Comparison of ENCODE assay signal across 8 cellular contexts in the genomic region with DNA sequence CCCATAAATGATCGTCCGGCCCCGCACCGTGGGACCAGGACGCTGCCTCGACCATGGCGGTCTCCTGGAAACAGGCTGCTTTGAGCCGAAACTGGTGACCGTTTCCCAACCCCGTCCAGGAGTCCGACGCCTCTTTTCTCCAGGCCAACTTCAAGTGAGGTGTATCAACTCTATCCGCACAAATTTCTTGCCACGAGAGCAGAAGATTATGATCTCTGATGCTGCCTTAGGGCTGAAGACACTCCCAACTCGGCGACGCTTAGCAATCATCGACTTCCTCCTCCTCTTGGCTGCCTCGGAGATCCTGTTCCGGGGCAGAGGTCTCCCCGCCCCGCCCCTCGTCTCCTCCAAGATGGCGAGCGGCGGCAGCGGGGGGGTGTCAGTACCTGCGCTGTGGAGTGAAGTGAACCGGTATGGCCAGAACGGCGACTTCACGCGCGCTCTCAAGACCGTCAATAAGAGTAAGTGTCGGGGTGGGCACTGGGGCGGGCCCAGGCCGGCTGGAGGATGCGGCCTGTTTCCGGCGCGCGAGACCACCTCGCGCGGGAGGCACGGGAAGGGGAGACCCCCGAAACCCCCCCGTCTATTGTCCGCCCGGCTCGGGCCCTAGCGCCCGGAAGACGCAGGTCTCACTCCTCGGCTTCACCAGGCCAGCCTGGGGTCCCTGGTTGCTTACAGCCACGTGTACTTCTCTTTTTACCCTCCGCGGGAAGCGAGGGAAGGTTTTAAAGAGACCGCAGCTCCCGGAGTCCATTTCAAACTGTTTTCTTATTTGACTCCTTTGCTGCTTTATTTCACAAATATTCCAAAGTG. TPM values are rescaled to one million over a fixed set of nuclear protein-coding genes. Genes with fewer than 3 reads are reported as not detected.
A peak's percentile ranks its signal among the peaks of the same experiment; 100 is the strongest.
DNase-seq lines count a peak whose midpoint lies in the region; ATAC-seq and TF ChIP-seq lines count a peak whose summit lies in the region.

A gene with protein sequence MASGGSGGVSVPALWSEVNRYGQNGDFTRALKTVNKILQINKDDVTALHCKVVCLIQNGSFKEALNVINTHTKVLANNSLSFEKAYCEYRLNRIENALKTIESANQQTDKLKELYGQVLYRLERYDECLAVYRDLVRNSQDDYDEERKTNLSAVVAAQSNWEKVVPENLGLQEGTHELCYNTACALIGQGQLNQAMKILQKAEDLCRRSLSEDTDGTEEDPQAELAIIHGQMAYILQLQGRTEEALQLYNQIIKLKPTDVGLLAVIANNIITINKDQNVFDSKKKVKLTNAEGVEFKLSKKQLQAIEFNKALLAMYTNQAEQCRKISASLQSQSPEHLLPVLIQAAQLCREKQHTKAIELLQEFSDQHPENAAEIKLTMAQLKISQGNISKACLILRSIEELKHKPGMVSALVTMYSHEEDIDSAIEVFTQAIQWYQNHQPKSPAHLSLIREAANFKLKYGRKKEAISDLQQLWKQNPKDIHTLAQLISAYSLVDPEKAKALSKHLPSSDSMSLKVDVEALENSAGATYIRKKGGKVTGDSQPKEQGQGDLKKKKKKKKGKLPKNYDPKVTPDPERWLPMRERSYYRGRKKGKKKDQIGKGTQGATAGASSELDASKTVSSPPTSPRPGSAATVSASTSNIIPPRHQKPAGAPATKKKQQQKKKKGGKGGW (plus strand): TSS at position 334 of the 813 bp plus-strand sequence. CDS start 19 bp downstream, at position 353.

- ATAC-seq in GM19351 (IDR thresholded peaks at IDR 0.05; ENCODE audit: unreplicated experiment) (peak; percentile 89), HG03521 (IDR thresholded peaks at IDR 0.05; ENCODE audit: unreplicated experiment) (peak; percentile 93)

- H3K9me3 ChIP-seq in liver (ENCODE audit: control insufficient read depth in 4 of 4, low read length in 3 of 4): no peaks in the 10 kb centered on the region

- peak within 1 kb of the TSS; percentile 87 to 95 (median 93) for H3K4me3 ChIP-seq in liver (ENCODE audit: low read depth in 1 of 3, low read length in 3 of 3)

- peaks cover 3 to 13% (median 8%) of the 10 kb centered on the region in 4 donors for H3K36me3 ChIP-seq in liver (ENCODE audit: control insufficient read depth in 4 of 4, insufficient read depth in 3 of 4, low read depth in 1 of 4, low read length in 3 of 4)

- H3K27ac ChIP-seq in liver (ENCODE audit: low read depth in 1 of 2, low read length in 2 of 2): peak within 1 kb of the TSS; percentile 59 to 83

- WGBS in liver: under 1% methylated on average over 62 of the region's 62 CpGs

- H3K27me3 ChIP-seq in liver (ENCODE audit: control insufficient read depth in 4 of 4, insufficient read depth in 4 of 4, low read length in 3 of 4): no peaks in the 10 kb centered on the region

- TF ChIP-seq RAD21 in liver (IDR thresholded peaks at IDR 0.05): peak; percentile 19 to 53

- H3K4me1 ChIP-seq in liver (ENCODE audit: control insufficient read depth in 4 of 4, insufficient read depth in 4 of 4, low read length in 3 of 4): peaks cover 9 to 30% (median 19%) of the 10 kb centered on the region in 4 donors

- TF ChIP-seq CTCF in liver (IDR thresholded peaks at IDR 0.05; ENCODE audit: low read depth, low read length, missing input control): no peak

- DNase-seq in C1 segment of cervical spinal cord (lab: John Stamatoyannopoulos, UW) (peak; percentile 23 to 86 (median 75)), NCI-H774 (lab: John Stamatoyannopoulos, UW) (peak; percentile 80), dermis microvascular lymphatic vessel endothelial cell (ENCODE audit: low read depth in 2 of 2) (peak; percentile 47 to 93)
- peak; percentile 87 to 88 for DNase-seq in activated CD4-positive, alpha-beta T cell treated with anti-CD3 and anti-CD28 coated beads, Interleukin-2, amount 50 U/mL, for 48 hours
- DNase-seq in stimulated activated CD4-positive, alpha-beta T cell treated with anti-CD3 and anti-CD28 coated beads, Interleukin-4, amount 100 ng/mL, for 24 hours: peak; percentile 91

- peak within 1 kb of the TSS; percentile 58 to 95 for H3K9ac ChIP-seq in liver (ENCODE audit: low read depth in 1 of 2, low read length in 2 of 2)

TF ChIP-seq in liver, 16 proteins besides CTCF, POLR2A, EP300 and RAD21:
- TF ChIP-seq HNF4A (conservative IDR thresholded peaks at IDR 0.05) (peak; percentile 34 to 59), GABPA (IDR thresholded peaks at IDR 0.05 in 1 of 2, conservative IDR thresholded peaks at IDR 0.05 in 1 of 2) (peak; percentile 73 to 93), FOXA2 (IDR thresholded peaks at IDR 0.05) (no peak), TAF1 (conservative IDR thresholded peaks at IDR 0.05) (peak; percentile 74), EGR1 (IDR thresholded peaks at IDR 0.05; ENCODE audit: low read depth in 2 of 2) (peak in 1 of 2 donors; percentile 29), SP1 (IDR thresholded peaks at IDR 0.05) (peak; percentile 39), JUND (IDR thresholded peaks at IDR 0.05) (peak in 1 of 2 donors; percentile 53), HNF4G (IDR thresholded peaks at IDR 0.05) (no peak), RXRA (IDR thresholded peaks at IDR 0.05) (peak in 1 of 2 donors; percentile 50), NR2F2 (IDR thresholded peaks at IDR 0.05) (peak; percentile 82), FOXA1 (IDR thresholded peaks at IDR 0.05) (no peak), YY1 (IDR thresholded peaks at IDR 0.05) (peak; percentile 98)
- TF ChIP-seq, protein P1, sequence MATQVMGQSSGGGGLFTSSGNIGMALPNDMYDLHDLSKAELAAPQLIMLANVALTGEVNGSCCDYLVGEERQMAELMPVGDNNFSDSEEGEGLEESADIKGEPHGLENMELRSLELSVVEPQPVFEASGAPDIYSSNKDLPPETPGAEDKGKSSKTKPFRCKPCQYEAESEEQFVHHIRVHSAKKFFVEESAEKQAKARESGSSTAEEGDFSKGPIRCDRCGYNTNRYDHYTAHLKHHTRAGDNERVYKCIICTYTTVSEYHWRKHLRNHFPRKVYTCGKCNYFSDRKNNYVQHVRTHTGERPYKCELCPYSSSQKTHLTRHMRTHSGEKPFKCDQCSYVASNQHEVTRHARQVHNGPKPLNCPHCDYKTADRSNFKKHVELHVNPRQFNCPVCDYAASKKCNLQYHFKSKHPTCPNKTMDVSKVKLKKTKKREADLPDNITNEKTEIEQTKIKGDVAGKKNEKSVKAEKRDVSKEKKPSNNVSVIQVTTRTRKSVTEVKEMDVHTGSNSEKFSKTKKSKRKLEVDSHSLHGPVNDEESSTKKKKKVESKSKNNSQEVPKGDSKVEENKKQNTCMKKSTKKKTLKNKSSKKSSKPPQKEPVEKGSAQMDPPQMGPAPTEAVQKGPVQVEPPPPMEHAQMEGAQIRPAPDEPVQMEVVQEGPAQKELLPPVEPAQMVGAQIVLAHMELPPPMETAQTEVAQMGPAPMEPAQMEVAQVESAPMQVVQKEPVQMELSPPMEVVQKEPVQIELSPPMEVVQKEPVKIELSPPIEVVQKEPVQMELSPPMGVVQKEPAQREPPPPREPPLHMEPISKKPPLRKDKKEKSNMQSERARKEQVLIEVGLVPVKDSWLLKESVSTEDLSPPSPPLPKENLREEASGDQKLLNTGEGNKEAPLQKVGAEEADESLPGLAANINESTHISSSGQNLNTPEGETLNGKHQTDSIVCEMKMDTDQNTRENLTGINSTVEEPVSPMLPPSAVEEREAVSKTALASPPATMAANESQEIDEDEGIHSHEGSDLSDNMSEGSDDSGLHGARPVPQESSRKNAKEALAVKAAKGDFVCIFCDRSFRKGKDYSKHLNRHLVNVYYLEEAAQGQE (IDR thresholded peaks at IDR 0.05): peak; percentile 21
- TF ChIP-seq, protein P2, sequence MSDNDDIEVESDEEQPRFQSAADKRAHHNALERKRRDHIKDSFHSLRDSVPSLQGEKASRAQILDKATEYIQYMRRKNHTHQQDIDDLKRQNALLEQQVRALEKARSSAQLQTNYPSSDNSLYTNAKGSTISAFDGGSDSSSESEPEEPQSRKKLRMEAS (IDR thresholded peaks at IDR 0.05): peak; percentile 52
- TF ChIP-seq, protein P3, sequence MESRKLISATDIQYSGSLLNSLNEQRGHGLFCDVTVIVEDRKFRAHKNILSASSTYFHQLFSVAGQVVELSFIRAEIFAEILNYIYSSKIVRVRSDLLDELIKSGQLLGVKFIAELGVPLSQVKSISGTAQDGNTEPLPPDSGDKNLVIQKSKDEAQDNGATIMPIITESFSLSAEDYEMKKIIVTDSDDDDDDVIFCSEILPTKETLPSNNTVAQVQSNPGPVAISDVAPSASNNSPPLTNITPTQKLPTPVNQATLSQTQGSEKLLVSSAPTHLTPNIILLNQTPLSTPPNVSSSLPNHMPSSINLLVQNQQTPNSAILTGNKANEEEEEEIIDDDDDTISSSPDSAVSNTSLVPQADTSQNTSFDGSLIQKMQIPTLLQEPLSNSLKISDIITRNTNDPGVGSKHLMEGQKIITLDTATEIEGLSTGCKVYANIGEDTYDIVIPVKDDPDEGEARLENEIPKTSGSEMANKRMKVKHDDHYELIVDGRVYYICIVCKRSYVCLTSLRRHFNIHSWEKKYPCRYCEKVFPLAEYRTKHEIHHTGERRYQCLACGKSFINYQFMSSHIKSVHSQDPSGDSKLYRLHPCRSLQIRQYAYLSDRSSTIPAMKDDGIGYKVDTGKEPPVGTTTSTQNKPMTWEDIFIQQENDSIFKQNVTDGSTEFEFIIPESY (IDR thresholded peaks at IDR 0.05): no peak
- TF ChIP-seq, protein P4, sequence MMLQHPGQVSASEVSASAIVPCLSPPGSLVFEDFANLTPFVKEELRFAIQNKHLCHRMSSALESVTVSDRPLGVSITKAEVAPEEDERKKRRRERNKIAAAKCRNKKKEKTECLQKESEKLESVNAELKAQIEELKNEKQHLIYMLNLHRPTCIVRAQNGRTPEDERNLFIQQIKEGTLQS (IDR thresholded peaks at IDR 0.05): no peak
TF ChIP-seq in liver: peak in this region for 11.

RNA-seq across cellular contexts. Expression of the gene that starts here (rescaled TPM):
- total RNA-seq in dermis microvascular lymphatic vessel endothelial cell (60.2 and 66.9 TPM in 2 replicates), liver (10 to 100 TPM; 32.1 to 69.7 TPM)
- polyA plus RNA-seq in liver: 10 to 100 TPM; 37.1 to 44.3 TPM

Comparison
In these comparisons a context has a peak if more than half of its experiments do, and no peak if none do; other contexts are left out.
1. Peak in every context shown above with its lines: DNase-seq, ATAC-seq, H3K4me3 ChIP-seq and H3K27ac ChIP-seq.